ENCODE assay signal across 8 cellular contexts in the genomic region with DNA sequence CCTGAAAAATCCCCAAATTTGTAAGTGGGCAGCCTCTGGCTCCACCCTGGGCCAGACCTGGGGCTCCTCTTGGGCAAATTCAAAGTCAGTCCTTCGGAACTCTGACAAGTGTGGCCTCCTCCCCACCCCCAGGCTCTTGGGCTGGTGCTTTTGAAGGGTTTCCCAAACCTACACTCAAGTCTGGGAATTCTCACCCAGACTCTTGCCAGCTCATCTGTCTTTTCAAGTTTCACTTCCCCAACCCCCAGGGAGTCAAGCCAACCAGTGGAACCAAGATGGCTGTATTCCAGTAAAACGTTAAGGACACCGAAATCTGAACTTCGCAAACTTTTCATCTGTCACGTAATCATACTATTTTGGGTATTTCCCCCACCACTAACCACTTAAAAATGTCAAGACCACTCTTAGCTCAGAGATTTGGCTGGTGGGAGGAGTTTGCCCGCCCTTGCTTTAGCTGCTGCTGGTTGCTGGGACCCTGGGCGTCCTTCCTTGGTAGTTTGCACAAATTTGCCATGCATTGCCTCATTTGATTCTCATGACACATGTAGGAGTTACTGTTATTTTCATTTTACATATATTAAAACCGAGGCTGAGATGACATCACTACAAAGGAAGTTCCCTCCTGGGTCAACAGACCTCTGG. TPM values are rescaled to one million over a fixed set of nuclear protein-coding genes. Genes with fewer than 3 reads are reported as not detected.
DNase-seq lines count a peak whose midpoint lies in the region; ATAC-seq and TF ChIP-seq lines count a peak whose summit lies in the region.

No MANE protein-coding gene starts in this region.

- H3K79me1 ChIP-seq in IMR-90 (ENCODE audit: low read depth in 1 of 2, low read length in 2 of 2): peaks cover 13 to 29% of the 10 kb centered on the region in 2 experiments

- H3K4me3 ChIP-seq in CD4-positive, alpha-beta memory T cell (ENCODE audit: low read length in 2 of 2): peak overlapping the region in 1 of 2 donors; percentile 2
- H3K4me3 ChIP-seq in IMR-90 (ENCODE audit: insufficient read depth, low read depth, low read length): no peak overlapping the region
- H3K4me3 ChIP-seq in right atrium auricular region: no peak overlapping the region

- peaks cover 21% of the 10 kb centered on the region for H4K20me1 ChIP-seq in IMR-90 (ENCODE audit: insufficient read depth, low read length)

- H4K91ac ChIP-seq in IMR-90 (ENCODE audit: insufficient read depth, low read depth, low read length): peak overlapping the region; percentile 26; the same call in 1 of the 2 replicates

- peak overlapping the region; percentile 33 for H2BK5ac ChIP-seq in IMR-90 (ENCODE audit: low read depth, low read length, poor library complexity, severe bottlenecking)

- H3K9ac ChIP-seq in IMR-90 (ENCODE audit: low read depth, low read length): no peak overlapping the region

- ATAC-seq in GM21367 (IDR thresholded peaks at IDR 0.05; ENCODE audit: unreplicated experiment): peak; percentile 32
- peak; percentile 55 for ATAC-seq in IMR-90 (ENCODE audit: low read depth)
- ATAC-seq in stimulated activated effector memory CD8-positive, alpha-beta T cell treated with anti-CD3 and anti-CD28 coated beads, Interleukin-12 subunit alpha, Interleukin-12 subunit beta, amount 100 ng/mL, for 72 hours: peak; percentile 72
- ATAC-seq in left lobe of liver: no peak

- peak overlapping the region; percentile 57 for H3K4ac ChIP-seq in IMR-90 (ENCODE audit: low read depth, low read length)

- no peak for TF ChIP-seq POLR2A in IMR-90 (IDR thresholded peaks at IDR 0.05; ENCODE audit: low read depth, low read length)

- no peak for TF ChIP-seq RAD21 in IMR-90 (IDR thresholded peaks at IDR 0.05; ENCODE audit: low read length)

- H4K5ac ChIP-seq in IMR-90 (ENCODE audit: low read depth, low read length): peak overlapping the region; percentile 17; the same call in 1 of the 2 replicates

- no peak overlapping the region for H2AK5ac ChIP-seq in IMR-90 (ENCODE audit: low read depth, low read length)

- peak overlapping the region; percentile 53 for H2BK120ac ChIP-seq in IMR-90 (ENCODE audit: low read depth, low read length)

- peak overlapping the region; percentile 59 for H2AK9ac ChIP-seq in IMR-90 (replicated peaks; ENCODE audit: low read depth, low read length, poor library complexity)

- peak overlapping the region; percentile 11; the same call in 1 of the 3 replicates for H2BK15ac ChIP-seq in IMR-90 (ENCODE audit: low read depth, low read length)

- dilution Hi-C loops in IMR-90 (cut with HindIII; ENCODE audit: low sequenced_read_pairs, unreplicated experiment): no loop called here

- WGBS in IMR-90 (ENCODE audit: extremely low coverage in 2 of 2, insufficient read length in 1 of 2), 2 experiments: 17% methylated on average over 1 of the region's 8 CpGs; no CpG with 5 or more reads in 1 of the 2 experiments

- peaks cover 49 to 100% (median 70%) of the 10 kb centered on the region in 4 donors for H3K4me1 Mint-ChIP-seq in CD4-positive, alpha-beta memory T cell
- H3K4me1 Mint-ChIP-seq in stimulated activated effector memory CD8-positive, alpha-beta T cell treated with anti-CD3 and anti-CD28 coated beads, Interleukin-12 subunit alpha, Interleukin-12 subunit beta, amount 100 ng/mL, for 72 hours: peaks cover 68% of the 10 kb centered on the region

- peaks cover 78% of the 10 kb centered on the region for H3K4me1 ChIP-seq in CD4-positive, alpha-beta memory T cell (ENCODE audit: insufficient read depth, low read length)
- H3K4me1 ChIP-seq in IMR-90 (ENCODE audit: control insufficient read depth, insufficient read depth, low read length) (peaks cover 13% of the 10 kb centered on the region), right atrium auricular region (peaks cover 0 to 9% of the 10 kb centered on the region in 2 donors)

- peak overlapping the region; percentile 66 to 81; a peak in 2 of 4 replicates for H4K8ac ChIP-seq in IMR-90 (ENCODE audit: low read depth in 2 of 2, low read length in 2 of 2)

- H3K14ac ChIP-seq in IMR-90 (replicated peaks; ENCODE audit: low read depth, low read length): peak overlapping the region; percentile 71

- H3K9me3 ChIP-seq in CD4-positive, alpha-beta memory T cell (ENCODE audit: control insufficient read depth in 1 of 2, low read length in 2 of 2): no peaks in the 10 kb centered on the region
- H3K9me3 ChIP-seq in IMR-90 (ENCODE audit: control insufficient read depth, insufficient read depth, low read length) (no peaks in the 10 kb centered on the region), right atrium auricular region (no peaks in the 10 kb centered on the region)

- H3K9me3 Mint-ChIP-seq in CD4-positive, alpha-beta memory T cell: no peaks in the 10 kb centered on the region
- no peaks in the 10 kb centered on the region for H3K9me3 Mint-ChIP-seq in stimulated activated effector memory CD8-positive, alpha-beta T cell treated with anti-CD3 and anti-CD28 coated beads, Interleukin-12 subunit alpha, Interleukin-12 subunit beta, amount 100 ng/mL, for 72 hours

- H3K56ac ChIP-seq in IMR-90 (ENCODE audit: extremely low read depth, insufficient read depth, low read length): no peak overlapping the region

- DNase-seq in CD4-positive, alpha-beta memory T cell: peak; percentile 51 to 96 (median 64)
- DNase-seq in IMR-90 (peak; percentile 83), right atrium auricular region (ENCODE audit: low spot score) (no peak), left lobe of liver (ENCODE audit: low spot score) (no peak), dermis blood vessel endothelial cell (no peak)
- DNase-seq in activated CD8-positive, alpha-beta memory T cell treated with anti-CD3 and anti-CD28 coated beads for 24 hours: peak; percentile 85
- DNase-seq in stimulated activated effector memory CD8-positive, alpha-beta T cell treated with anti-CD3 and anti-CD28 coated beads, Interleukin-12 subunit alpha, Interleukin-12 subunit beta, amount 100 ng/mL, for 72 hours (ENCODE audit: low spot score in 2 of 2): peak; percentile 56 to 91

- peak overlapping the region; percentile 96 to 99 (median 98) for H3K27ac Mint-ChIP-seq in CD4-positive, alpha-beta memory T cell
- peak overlapping the region; percentile 99 for H3K27ac Mint-ChIP-seq in stimulated activated effector memory CD8-positive, alpha-beta T cell treated with anti-CD3 and anti-CD28 coated beads, Interleukin-12 subunit alpha, Interleukin-12 subunit beta, amount 100 ng/mL, for 72 hours

- peak overlapping the region; percentile 85 for H3K27ac ChIP-seq in CD4-positive, alpha-beta memory T cell (ENCODE audit: low read depth, low read length)
- H3K27ac ChIP-seq in IMR-90 (ENCODE audit: insufficient read depth, low read length) (peak overlapping the region; percentile 60; the same call in 1 of the 2 replicates), right atrium auricular region (peak overlapping the region; percentile 25 to 35)

- POLR2A ChIA-PET in CD4-positive, alpha-beta memory T cell (lab: Charles Lee; ENCODE audit: partially characterized antibody): interaction anchor here (1.2 to 21.9 kb wide), 6 partner anchors 8 to 156 kb away, joined by 4 to 551 read pairs (median 12); partner anchors contain the start of genes CCM2, H2AZ2 and TBRG4
- POLR2A ChIA-PET in IMR-90 (lab: Charles Lee; ENCODE audit: unreplicated experiment): no interaction called here

- in situ Hi-C loops in IMR-90 (cut with MboI; ENCODE audit: low sequenced_read_pairs): no loop called here

- intact Hi-C loops in CD4-positive, alpha-beta memory T cell (cut with micrococcal nuclease): no loop called here
- intact Hi-C loops in IMR-90 (cut with micrococcal nuclease): no loop called here

- no peak overlapping the region for H3K18ac ChIP-seq in IMR-90 (ENCODE audit: low read depth, low read length)

- peak overlapping the region; percentile 38 for H3K4me2 ChIP-seq in IMR-90 (ENCODE audit: low read depth, low read length)

- H3K23ac ChIP-seq in IMR-90 (ENCODE audit: low read depth, low read length): peak overlapping the region; percentile 48; the same call in 1 of the 2 replicates

- H3K36me3 ChIP-seq in CD4-positive, alpha-beta memory T cell (ENCODE audit: insufficient read depth, low read length): peaks cover 45% of the 10 kb centered on the region
- H3K36me3 ChIP-seq in IMR-90 (ENCODE audit: control insufficient read depth, insufficient read depth, low read length) (peaks cover 30% of the 10 kb centered on the region), right atrium auricular region (peaks cover 41% of the 10 kb centered on the region)

- H3K4me3 Mint-ChIP-seq in CD4-positive, alpha-beta memory T cell: peak overlapping the region; percentile 52 to 99 (median 97)
- peak overlapping the region; percentile 99 for H3K4me3 Mint-ChIP-seq in stimulated activated effector memory CD8-positive, alpha-beta T cell treated with anti-CD3 and anti-CD28 coated beads, Interleukin-12 subunit alpha, Interleukin-12 subunit beta, amount 100 ng/mL, for 72 hours

- peaks cover 41 to 71% of the 10 kb centered on the region in 2 donors for H3K36me3 Mint-ChIP-seq in CD4-positive, alpha-beta memory T cell
- H3K36me3 Mint-ChIP-seq in stimulated activated effector memory CD8-positive, alpha-beta T cell treated with anti-CD3 and anti-CD28 coated beads, Interleukin-12 subunit alpha, Interleukin-12 subunit beta, amount 100 ng/mL, for 72 hours: peaks cover 96% of the 10 kb centered on the region

- TF ChIP-seq CTCF in IMR-90 (conservative IDR thresholded peaks at IDR 0.05; ENCODE audit: low read depth, low read length): no peak
- TF ChIP-seq CTCF in right atrium auricular region (IDR thresholded peaks at IDR 0.05): no peak

- H3K9me1 ChIP-seq in IMR-90 (ENCODE audit: insufficient read depth, low read length): peaks cover 15% of the 10 kb centered on the region

- BruUV-seq in IMR-90 (replicated peaks; lab: Mats Ljungman, UMichigan): no TSS peak

- no peak overlapping the region for H2BK20ac ChIP-seq in IMR-90 (ENCODE audit: low read depth, low read length)

- H3K27me3 ChIP-seq in CD4-positive, alpha-beta memory T cell (ENCODE audit: insufficient read depth, low read length): no peaks in the 10 kb centered on the region
- H3K27me3 ChIP-seq in IMR-90 (ENCODE audit: control insufficient read depth, insufficient read depth, low read length) (no peaks in the 10 kb centered on the region), right atrium auricular region (no peaks in the 10 kb centered on the region)

- H3K27me3 Mint-ChIP-seq in CD4-positive, alpha-beta memory T cell: no peaks in the 10 kb centered on the region

- CTCF ChIA-PET in CD4-positive, alpha-beta memory T cell (lab: Charles Lee; ENCODE audit: partially characterized antibody): interaction anchor here (1.0 to 5.3 kb wide), 3 partner anchors 21 to 155 kb away, joined by 3 to 42 read pairs (median 3); partner anchors contain the start of gene CCM2
- CTCF ChIA-PET in IMR-90 (lab: Yijun Ruan, JAX): no interaction called here

- peak overlapping the region; percentile 48 for H2AFZ ChIP-seq in IMR-90 (replicated peaks; ENCODE audit: low read length, poor library complexity)

RNA-seq across cellular contexts. Expression of gene MYO1G, which starts 1.7 kb away (rescaled TPM):
- total RNA-seq in CD4-positive, alpha-beta memory T cell: 10 to 100 TPM; 92.9 to 94.2 TPM
- 100 to 1,000 TPM; 143 to 168 TPM for polyA plus RNA-seq in CD4-positive, alpha-beta memory T cell
- total RNA-seq in IMR-90 (2012; rRNA removed) (under 0.01 TPM in 2 replicates), right atrium auricular region (1 to 10 TPM in 1 of 2 donors, under 1 TPM in 1; 0.78 to 2.2 TPM), left lobe of liver (1.0 TPM), dermis blood vessel endothelial cell (0.09 and 0.17 TPM in 2 replicates)
- polyA plus RNA-seq in IMR-90 (2012; rRNA removed): 0.02 and 0.04 TPM in 2 replicates
- polyA plus RNA-seq in IMR-90 (2012; cell fraction: cytosol; rRNA removed): 0.01 TPM in 1 of 2 replicates, not detected in the other
- 0.16 and 0.21 TPM in 2 replicates for polyA plus RNA-seq in IMR-90 (2012; cell fraction: nucleus; rRNA removed; ENCODE audit: low replicate concordance)

RNA-seq across cellular contexts. Expression of gene CCM2, which starts 19.5 kb away (rescaled TPM):
- 100 to 1,000 TPM; 192 to 200 TPM for total RNA-seq in CD4-positive, alpha-beta memory T cell
- 10 to 100 TPM; 82.1 to 91.9 TPM for polyA plus RNA-seq in CD4-positive, alpha-beta memory T cell
- 56.1 and 65.2 TPM in 2 replicates for total RNA-seq in IMR-90 (2012; rRNA removed)
- 71.7 and 78.5 TPM in 2 replicates for polyA plus RNA-seq in IMR-90 (2012; rRNA removed)
- 50.3 and 98.2 TPM in 2 replicates for polyA plus RNA-seq in IMR-90 (2012; cell fraction: cytosol; rRNA removed)
- polyA plus RNA-seq in IMR-90 (2012; cell fraction: nucleus; rRNA removed; ENCODE audit: low replicate concordance): 45.6 and 112 TPM in 2 replicates
- total RNA-seq in right atrium auricular region: 10 to 100 TPM; 26.5 to 34.0 TPM
- 44.8 TPM for total RNA-seq in left lobe of liver
- 76.4 and 91.4 TPM in 2 replicates for total RNA-seq in dermis blood vessel endothelial cell

Comparison
In these comparisons a context has a peak if more than half of its experiments do, and no peak if none do; other contexts are left out.
1. DNase-seq: peak in CD4-positive, alpha-beta memory T cell (5 of 5), IMR-90 (single experiment), activated CD8-positive, alpha-beta memory T cell treated with anti-CD3 and anti-CD28 coated beads for 24 hours (single experiment) and stimulated activated effector memory CD8-positive, alpha-beta T cell treated with anti-CD3 and anti-CD28 coated beads, Interleukin-12 subunit alpha, Interleukin-12 subunit beta, amount 100 ng/mL, for 72 hours (2 of 2); none in right atrium auricular region (single experiment), left lobe of liver (single experiment) and dermis blood vessel endothelial cell (single experiment).
2. H3K27ac ChIP-seq: peak in every context shown above with its lines; median percentile 85 in CD4-positive, alpha-beta memory T cell; 60 in IMR-90; 30 in right atrium auricular region.
3. RNA of gene MYO1G, which starts 1.7 kb away (total RNA-seq): 92.9 to 94.2 TPM in CD4-positive, alpha-beta memory T cell; 0.78 to 2.2 TPM in right atrium auricular region, 1.0 TPM in left lobe of liver (single experiment), 0.09 to 0.17 TPM in dermis blood vessel endothelial cell and under 0.01 TPM in IMR-90; every median in the first group is over 10 times any median in the second.